Comparison of ENCODE assay signal across 14 cellular contexts in the genomic region with DNA sequence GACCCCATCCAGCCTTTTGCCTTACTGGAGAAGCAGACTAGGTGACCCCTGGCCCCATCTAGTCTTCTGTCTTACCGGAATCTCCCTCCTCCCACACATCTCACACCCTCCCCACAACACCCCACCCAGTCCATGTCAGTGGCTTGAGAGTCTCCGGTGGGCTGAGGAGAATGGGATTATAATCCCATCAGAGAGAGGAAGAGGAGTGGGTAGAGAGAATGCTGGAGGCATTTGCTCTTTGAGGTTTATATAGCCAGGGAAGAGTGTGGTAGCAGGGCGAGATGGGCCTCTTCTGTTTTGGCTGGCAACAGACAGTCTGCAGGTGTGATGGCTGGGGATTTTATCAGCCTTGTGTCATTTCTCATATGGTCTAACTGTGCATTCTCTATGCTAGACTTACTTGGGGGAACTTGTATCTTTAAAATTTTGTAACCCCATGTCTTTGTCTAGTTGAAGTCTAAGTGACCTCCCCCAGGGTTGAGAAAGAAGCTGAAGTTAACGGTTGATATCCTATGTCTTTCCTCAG. TPM values are rescaled to one million over a fixed set of nuclear protein-coding genes. Genes with fewer than 3 reads are reported as not detected.
A peak's percentile ranks its signal among the peaks of the same experiment; 100 is the strongest.
DNase-seq lines count a peak whose midpoint lies in the region; ATAC-seq and TF ChIP-seq lines count a peak whose summit lies in the region.
"Had no signal": no experiment of that assay in that cellular context is flagged by ENCODE, and none has a peak within 500 bp of the region (broad histone marks: within the 10 kb centered on the region; RNA-seq: fewer than 3 reads in every experiment).

No MANE protein-coding gene starts in this region.

- 71 to 79% methylated on average over 4 of the region's 4 CpGs for WGBS in aorta, 2 donors

- no peaks in the 10 kb centered on the region for H3K4me1 ChIP-seq in aorta (ENCODE audit: control insufficient read depth in 1 of 2, insufficient read depth in 2 of 2, low read length in 2 of 2)
- H3K4me1 ChIP-seq: colonic mucosa had no signal

- H3K4me3 Mint-ChIP-seq in activated T-cell treated with anti-CD3 and anti-CD28 coated beads, Interleukin-2, amount 50 U/mL, for 24 hours: no peak overlapping the region
- H3K4me3 Mint-ChIP-seq in WTC11: no peak overlapping the region
- H3K4me3 Mint-ChIP-seq: activated T-cell treated with anti-CD3 and anti-CD28 coated beads, Interleukin-2, amount 50 U/mL, for 4 hours; T-cell had no signal

- TF ChIP-seq CTCF in WTC11 (IDR thresholded peaks at IDR 0.05): no peak

- DNase-seq in activated T-cell treated with anti-CD3 and anti-CD28 coated beads, Interleukin-2, amount 50 U/mL, for 24 hours: no peak
- no peak for DNase-seq in activated T-cell treated with anti-CD3 and anti-CD28 coated beads, Interleukin-2, amount 50 U/mL, for 48 hours
- DNase-seq in WTC11 (ENCODE audit: low spot score) (no peak), GM19238 (ENCODE audit: insufficient read length, low spot score) (no peak), ureter (ENCODE audit: low spot score) (no peak), globus pallidus (ENCODE audit: low spot score) (no peak), aorta (no peak)
- DNase-seq: activated T-cell treated with anti-CD3 and anti-CD28 coated beads, Interleukin-2, amount 50 U/mL, for 4 hours; colonic mucosa; glutamatergic neuron; GM23248; NCI-H446 treated with DMSO at 0.1 percent for 48 hours; T-cell had no signal

- no peaks in the 10 kb centered on the region for H3K36me3 ChIP-seq in aorta (ENCODE audit: control insufficient read depth in 1 of 2, insufficient read depth in 2 of 2, low read length in 1 of 2)
- H3K36me3 ChIP-seq: colonic mucosa had no signal

- no peaks in the 10 kb centered on the region for H3K27me3 Mint-ChIP-seq in activated T-cell treated with anti-CD3 and anti-CD28 coated beads, Interleukin-2, amount 50 U/mL, for 24 hours
- H3K27me3 Mint-ChIP-seq in WTC11 (ENCODE audit: low read depth): no peaks in the 10 kb centered on the region
- H3K27me3 Mint-ChIP-seq: T-cell had no signal

- no peaks in the 10 kb centered on the region for H3K9me3 Mint-ChIP-seq in activated T-cell treated with anti-CD3 and anti-CD28 coated beads, Interleukin-2, amount 50 U/mL, for 24 hours
- no peaks in the 10 kb centered on the region for H3K9me3 Mint-ChIP-seq in WTC11
- H3K9me3 Mint-ChIP-seq: activated T-cell treated with anti-CD3 and anti-CD28 coated beads, Interleukin-2, amount 50 U/mL, for 4 hours; T-cell had no signal

- no peaks in the 10 kb centered on the region for H3K9me3 ChIP-seq in aorta (ENCODE audit: control insufficient read depth, low read length)
- H3K9me3 ChIP-seq: colonic mucosa had no signal

- no peaks in the 10 kb centered on the region for H3K27me3 ChIP-seq in aorta (ENCODE audit: control insufficient read depth in 1 of 2, insufficient read depth in 2 of 2, low read length in 1 of 2)
- H3K27me3 ChIP-seq: colonic mucosa had no signal

- POLR2A ChIA-PET in WTC11 (lab: Charles Lee): no interaction called here

- intact Hi-C loops in aorta (cut with DNase I): no loop called here

- peak overlapping the region; percentile 47 for H3K27ac Mint-ChIP-seq in activated T-cell treated with anti-CD3 and anti-CD28 coated beads, Interleukin-2, amount 50 U/mL, for 24 hours
- H3K27ac Mint-ChIP-seq in WTC11: peak overlapping the region; percentile 72
- H3K27ac Mint-ChIP-seq: T-cell had no signal

- H3K36me3 Mint-ChIP-seq in activated T-cell treated with anti-CD3 and anti-CD28 coated beads, Interleukin-2, amount 50 U/mL, for 24 hours (ENCODE audit: low read depth): peaks cover 32% of the 10 kb centered on the region
- H3K36me3 Mint-ChIP-seq in WTC11: peaks cover 7% of the 10 kb centered on the region

- CTCF ChIA-PET in WTC11 (lab: Charles Lee): interaction anchor here (1.0 to 6.3 kb wide), 4 partner anchors 73 to 377 kb away, joined by 3 to 217 read pairs (median 10); no protein-coding TSS in a partner anchor

- ATAC-seq in HG03097 (IDR thresholded peaks at IDR 0.05; ENCODE audit: low FRiP score, unreplicated experiment): peak; percentile 37
- ATAC-seq in WTC11: no peak
- no peak for ATAC-seq in aorta (ENCODE audit: low FRiP score)
- ATAC-seq: T-cell had no signal

- no peak overlapping the region for H3K4me3 ChIP-seq in aorta (ENCODE audit: low read length in 2 of 2)
- H3K4me3 ChIP-seq: colonic mucosa, GM23248 had no signal

- H3K4me1 Mint-ChIP-seq in activated T-cell treated with anti-CD3 and anti-CD28 coated beads, Interleukin-2, amount 50 U/mL, for 24 hours (ENCODE audit: low read depth): peaks cover 60% of the 10 kb centered on the region
- H3K4me1 Mint-ChIP-seq in WTC11: peaks cover 32% of the 10 kb centered on the region

- no peak overlapping the region for H3K27ac ChIP-seq in aorta (ENCODE audit: low read depth in 1 of 2, low read length in 2 of 2)
- H3K27ac ChIP-seq: colonic mucosa, GM23248 had no signal

TF ChIP-seq in WTC11, 78 proteins besides CTCF, POLR2A, EP300 and RAD21:
- no peak for TF ChIP-seq ESRRA (CRISPR knock-in tag; IDR thresholded peaks at IDR 0.05; ENCODE audit: borderline replicate concordance)
- TF ChIP-seq, protein P1, sequence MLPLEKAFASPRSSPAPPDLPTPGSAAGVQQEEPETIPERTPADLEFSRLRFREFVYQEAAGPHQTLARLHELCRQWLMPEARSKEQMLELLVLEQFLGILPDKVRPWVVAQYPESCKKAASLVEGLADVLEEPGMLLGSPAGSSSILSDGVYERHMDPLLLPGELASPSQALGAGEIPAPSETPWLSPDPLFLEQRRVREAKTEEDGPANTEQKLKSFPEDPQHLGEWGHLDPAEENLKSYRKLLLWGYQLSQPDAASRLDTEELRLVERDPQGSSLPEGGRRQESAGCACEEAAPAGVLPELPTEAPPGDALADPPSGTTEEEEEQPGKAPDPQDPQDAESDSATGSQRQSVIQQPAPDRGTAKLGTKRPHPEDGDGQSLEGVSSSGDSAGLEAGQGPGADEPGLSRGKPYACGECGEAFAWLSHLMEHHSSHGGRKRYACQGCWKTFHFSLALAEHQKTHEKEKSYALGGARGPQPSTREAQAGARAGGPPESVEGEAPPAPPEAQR (CRISPR knock-in tag; IDR thresholded peaks at IDR 0.05): no peak
- TF ChIP-seq, protein P2, sequence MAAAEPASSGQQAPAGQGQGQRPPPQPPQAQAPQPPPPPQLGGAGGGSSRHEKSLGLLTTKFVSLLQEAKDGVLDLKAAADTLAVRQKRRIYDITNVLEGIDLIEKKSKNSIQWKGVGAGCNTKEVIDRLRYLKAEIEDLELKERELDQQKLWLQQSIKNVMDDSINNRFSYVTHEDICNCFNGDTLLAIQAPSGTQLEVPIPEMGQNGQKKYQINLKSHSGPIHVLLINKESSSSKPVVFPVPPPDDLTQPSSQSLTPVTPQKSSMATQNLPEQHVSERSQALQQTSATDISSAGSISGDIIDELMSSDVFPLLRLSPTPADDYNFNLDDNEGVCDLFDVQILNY (CRISPR knock-in tag; IDR thresholded peaks at IDR 0.05): no peak
- TF ChIP-seq FOXJ3 (CRISPR knock-in tag; IDR thresholded peaks at IDR 0.05; ENCODE audit: borderline replicate concordance): no peak
- no peak for TF ChIP-seq NFYB (CRISPR knock-in tag; conservative IDR thresholded peaks at IDR 0.05; ENCODE audit: low read depth)
- TF ChIP-seq NR2C2 (CRISPR knock-in tag; IDR thresholded peaks at IDR 0.05): no peak
- no peak for TF ChIP-seq SOX15 (CRISPR knock-in tag; IDR thresholded peaks at IDR 0.05)
- no peak for TF ChIP-seq TEAD4 (CRISPR knock-in tag; IDR thresholded peaks at IDR 0.05)
- no peak for TF ChIP-seq JAZF1 (CRISPR knock-in tag; IDR thresholded peaks at IDR 0.05)
- TF ChIP-seq, protein P3, sequence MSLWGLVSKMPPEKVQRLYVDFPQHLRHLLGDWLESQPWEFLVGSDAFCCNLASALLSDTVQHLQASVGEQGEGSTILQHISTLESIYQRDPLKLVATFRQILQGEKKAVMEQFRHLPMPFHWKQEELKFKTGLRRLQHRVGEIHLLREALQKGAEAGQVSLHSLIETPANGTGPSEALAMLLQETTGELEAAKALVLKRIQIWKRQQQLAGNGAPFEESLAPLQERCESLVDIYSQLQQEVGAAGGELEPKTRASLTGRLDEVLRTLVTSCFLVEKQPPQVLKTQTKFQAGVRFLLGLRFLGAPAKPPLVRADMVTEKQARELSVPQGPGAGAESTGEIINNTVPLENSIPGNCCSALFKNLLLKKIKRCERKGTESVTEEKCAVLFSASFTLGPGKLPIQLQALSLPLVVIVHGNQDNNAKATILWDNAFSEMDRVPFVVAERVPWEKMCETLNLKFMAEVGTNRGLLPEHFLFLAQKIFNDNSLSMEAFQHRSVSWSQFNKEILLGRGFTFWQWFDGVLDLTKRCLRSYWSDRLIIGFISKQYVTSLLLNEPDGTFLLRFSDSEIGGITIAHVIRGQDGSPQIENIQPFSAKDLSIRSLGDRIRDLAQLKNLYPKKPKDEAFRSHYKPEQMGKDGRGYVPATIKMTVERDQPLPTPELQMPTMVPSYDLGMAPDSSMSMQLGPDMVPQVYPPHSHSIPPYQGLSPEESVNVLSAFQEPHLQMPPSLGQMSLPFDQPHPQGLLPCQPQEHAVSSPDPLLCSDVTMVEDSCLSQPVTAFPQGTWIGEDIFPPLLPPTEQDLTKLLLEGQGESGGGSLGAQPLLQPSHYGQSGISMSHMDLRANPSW (CRISPR knock-in tag; conservative IDR thresholded peaks at IDR 0.05; ENCODE audit: low read depth): no peak
- TF ChIP-seq RELA (CRISPR knock-in tag; IDR thresholded peaks at IDR 0.05; ENCODE audit: borderline replicate concordance): no peak
- no peak for TF ChIP-seq GTF2I (CRISPR knock-in tag; conservative IDR thresholded peaks at IDR 0.05)
- TF ChIP-seq, protein P4, sequence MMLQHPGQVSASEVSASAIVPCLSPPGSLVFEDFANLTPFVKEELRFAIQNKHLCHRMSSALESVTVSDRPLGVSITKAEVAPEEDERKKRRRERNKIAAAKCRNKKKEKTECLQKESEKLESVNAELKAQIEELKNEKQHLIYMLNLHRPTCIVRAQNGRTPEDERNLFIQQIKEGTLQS (CRISPR knock-in tag; conservative IDR thresholded peaks at IDR 0.05): no peak
- TF ChIP-seq ZNF396 (CRISPR knock-in tag; IDR thresholded peaks at IDR 0.05; ENCODE audit: borderline replicate concordance): no peak
- TF ChIP-seq ZNF219 (CRISPR knock-in tag; IDR thresholded peaks at IDR 0.05; ENCODE audit: borderline replicate concordance): no peak
- TF ChIP-seq KAT7 (CRISPR knock-in tag; IDR thresholded peaks at IDR 0.05; ENCODE audit: borderline replicate concordance): no peak

RNA-seq across cellular contexts. Expression of a gene that starts 50.3 kb away (rescaled TPM):
- 22.1 to 31.5 TPM (median 23.3 TPM) in 3 replicates for total RNA-seq in WTC11 (2021)
- total RNA-seq in ureter: 3.5 TPM
- 1 to 10 TPM; 4.5 to 4.6 TPM for total RNA-seq in aorta
- 1 to 10 TPM in 1 of 2 donors, under 1 TPM in 1; 0.79 to 5.4 TPM for polyA plus RNA-seq in aorta
